12 cellular contexts compared by ENCODE assay signal in the genomic region with DNA sequence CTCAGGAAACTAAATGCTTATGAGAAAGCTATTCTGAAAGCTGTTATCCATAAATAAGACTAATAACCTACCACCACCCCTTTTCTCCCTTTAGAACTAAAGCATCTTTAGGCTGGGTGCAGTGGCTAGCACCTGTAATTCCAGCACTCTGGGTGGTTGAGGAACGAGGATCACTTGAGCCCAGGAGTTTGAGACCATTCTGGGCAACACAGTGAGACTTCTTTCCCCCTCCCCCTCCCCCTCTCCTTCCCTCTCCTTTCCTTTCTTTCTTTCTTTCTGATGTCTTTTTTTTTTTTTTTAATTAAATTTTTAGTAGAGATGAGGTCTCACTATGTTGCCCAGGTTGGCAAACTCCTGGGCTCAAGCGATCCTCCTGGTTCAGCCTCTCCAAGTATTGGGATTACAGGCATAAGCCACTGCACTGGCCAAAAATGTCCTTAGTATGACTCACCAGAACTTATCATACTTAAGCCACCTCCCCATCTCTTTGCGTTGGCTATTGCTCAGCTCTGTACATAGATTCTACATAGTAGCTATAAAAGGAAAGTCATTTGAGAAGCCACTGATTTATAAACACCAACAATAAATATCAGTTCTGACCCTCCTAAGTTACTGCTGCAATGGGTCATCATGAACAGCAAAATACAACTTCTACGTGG. TPM values are rescaled to one million over a fixed set of nuclear protein-coding genes. Genes with fewer than 3 reads are reported as not detected.
DNase-seq lines count a peak whose midpoint lies in the region; ATAC-seq, FAIRE-seq and TF ChIP-seq lines count a peak whose summit lies in the region.
"Had no signal": no experiment of that assay in that cellular context is flagged by ENCODE, and none has a peak within 500 bp of the region (broad histone marks: within the 10 kb centered on the region; RNA-seq: fewer than 3 reads in every experiment).

No MANE protein-coding gene starts in this region.

- TF ChIP-seq POLR2A in breast epithelium (IDR thresholded peaks at IDR 0.05), result no peak

- CTCF ChIA-PET in MCF 10A (lab: Yijun Ruan, JAX), result interaction anchor here (0.6 to 4.5 kb wide), 10 partner anchors 8 to 448 kb away, joined by 3 to 60 read pairs (median 4); no protein-coding TSS in a partner anchor

- no peaks in the 10 kb centered on the region for H3K36me3 ChIP-seq in breast epithelium

- no peak overlapping the region for H3K4me3 ChIP-seq in breast epithelium
- H3K4me3 ChIP-seq in fibroblast of villous mesenchyme (ENCODE audit: low read depth, low read length), result no peak overlapping the region
- H3K4me3 ChIP-seq: BLaER1 had no signal

- no peaks in the 10 kb centered on the region for H3K9me3 Mint-ChIP-seq in MCF 10A (ENCODE audit: unreplicated experiment)
- H3K9me3 Mint-ChIP-seq in endothelial cell (ENCODE audit: unreplicated experiment), result no peaks in the 10 kb centered on the region
- H3K9me3 Mint-ChIP-seq: activated naive CD4-positive, alpha-beta T cell treated with anti-CD3 and anti-CD28 coated beads, Interleukin-2, amount 10 ng/mL, durations not matched to agents 7 days and 5 days had no signal

- DNase-seq in MCF 10A (ENCODE audit: unreplicated experiment) (peak; percentile 78), breast epithelium (ENCODE audit: low spot score in 2 of 2) (no peak), T-helper 17 cell (no peak), fibroblast of villous mesenchyme (ENCODE audit: low read depth) (peak; percentile 86), urothelium cell line (ENCODE audit: low spot score) (peak; percentile 38), endothelial cell (ENCODE audit: low spot score) (no peak), cerebellar cortex (ENCODE audit: low spot score) (no peak)
- DNase-seq: activated naive CD4-positive, alpha-beta T cell treated with anti-CD3 and anti-CD28 coated beads, Interleukin-2, amount 10 ng/mL, durations not matched to agents 7 days and 5 days; posterior cingulate gyrus had no signal

- TF ChIP-seq CTCF in MCF 10A (IDR thresholded peaks at IDR 0.05; ENCODE audit: unreplicated experiment) (no peak), breast epithelium (IDR thresholded peaks at IDR 0.05) (no peak), fibroblast of villous mesenchyme (IDR thresholded peaks at IDR 0.05; ENCODE audit: insufficient read depth, low read depth, low read length) (no peak), endothelial cell (IDR thresholded peaks at IDR 0.05; ENCODE audit: unreplicated experiment) (no peak)

- H3K9me3 ChIP-seq in breast epithelium (no peaks in the 10 kb centered on the region), T-helper 17 cell (ENCODE audit: control insufficient read depth, low read length, poor library complexity, severe bottlenecking) (no peaks in the 10 kb centered on the region)
- H3K9me3 ChIP-seq: BLaER1 had no signal

- H3K4me3 Mint-ChIP-seq in MCF 10A (ENCODE audit: unreplicated experiment) (no peak overlapping the region), T-helper 17 cell (no peak overlapping the region), endothelial cell (ENCODE audit: unreplicated experiment) (no peak overlapping the region)
- H3K4me3 Mint-ChIP-seq: activated naive CD4-positive, alpha-beta T cell treated with anti-CD3 and anti-CD28 coated beads, Interleukin-2, amount 10 ng/mL, durations not matched to agents 7 days and 5 days had no signal

- H3K4me1 ChIP-seq in breast epithelium, result no peaks in the 10 kb centered on the region
- H3K4me1 ChIP-seq: BLaER1 had no signal

- ATAC-seq in T-helper 17 cell (no peak), HG03442 (IDR thresholded peaks at IDR 0.05; ENCODE audit: unreplicated experiment) (no peak)

- no peak for FAIRE-seq in urothelium cell line (lab: Jason Lieb, UNC)

- BruUV-seq in MCF 10A (replicated peaks; lab: Mats Ljungman, UMichigan), result no TSS peak

- peaks cover 33% of the 10 kb centered on the region for H3K36me3 Mint-ChIP-seq in MCF 10A (ENCODE audit: insufficient read depth, unreplicated experiment)
- no peaks in the 10 kb centered on the region for H3K36me3 Mint-ChIP-seq in T-helper 17 cell (ENCODE audit: low read depth)
- no peaks in the 10 kb centered on the region for H3K36me3 Mint-ChIP-seq in endothelial cell (ENCODE audit: low read depth, unreplicated experiment)

- POLR2A ChIA-PET in MCF 10A (lab: Yijun Ruan, JAX), result interaction anchor here (1.0 to 1.7 kb wide), 6 partner anchors 11 to 197 kb away, joined by 3 to 15 read pairs (median 4); a partner anchor contains a TSS

- H3K4me1 Mint-ChIP-seq in MCF 10A (ENCODE audit: insufficient read depth, unreplicated experiment) (peaks cover 7% of the 10 kb centered on the region), T-helper 17 cell (peaks cover 6% of the 10 kb centered on the region), endothelial cell (ENCODE audit: unreplicated experiment) (peaks cover 3% of the 10 kb centered on the region)

- intact Hi-C loops in MCF 10A (cut with micrococcal nuclease), result no loop called here
- intact Hi-C loops in breast epithelium (cut with DNase I; ENCODE audit: low total_unique reads), result no loop called here

- H3K27ac ChIP-seq in breast epithelium, result no peak overlapping the region
- H3K27ac ChIP-seq: BLaER1 had no signal

- no peaks in the 10 kb centered on the region for H3K27me3 Mint-ChIP-seq in MCF 10A (ENCODE audit: insufficient read depth, unreplicated experiment)
- H3K27me3 Mint-ChIP-seq in T-helper 17 cell, result no peaks in the 10 kb centered on the region
- H3K27me3 Mint-ChIP-seq in endothelial cell (ENCODE audit: unreplicated experiment), result no peaks in the 10 kb centered on the region
- H3K27me3 Mint-ChIP-seq: activated naive CD4-positive, alpha-beta T cell treated with anti-CD3 and anti-CD28 coated beads, Interleukin-2, amount 10 ng/mL, durations not matched to agents 7 days and 5 days had no signal

- no peaks in the 10 kb centered on the region for H3K27me3 ChIP-seq in breast epithelium
- H3K27me3 ChIP-seq: BLaER1 had no signal

- peak overlapping the region; percentile 88 for H3K27ac Mint-ChIP-seq in MCF 10A (ENCODE audit: low read depth, unreplicated experiment)
- H3K27ac Mint-ChIP-seq in T-helper 17 cell, result peak overlapping the region; percentile 51
- no peak overlapping the region for H3K27ac Mint-ChIP-seq in endothelial cell (ENCODE audit: unreplicated experiment)
- H3K27ac Mint-ChIP-seq: activated naive CD4-positive, alpha-beta T cell treated with anti-CD3 and anti-CD28 coated beads, Interleukin-2, amount 10 ng/mL, durations not matched to agents 7 days and 5 days had no signal

RNA-seq across cellular contexts. Expression of a gene that starts 54.8 kb away (rescaled TPM):
- total RNA-seq in MCF 10A (2022) (not detected in 2 replicates), breast epithelium (100 to 1,000 TPM in 1 of 3 donors, 10 to 100 TPM in 1, under 1 TPM in 1; 0.48 to 123 (median 89.0) TPM), T-helper 17 cell (under 1 TPM; 0.23 to 0.35 TPM), fibroblast of villous mesenchyme (under 0.01 TPM in 2 replicates), endothelial cell (ENCODE audit: unreplicated experiment) (not detected)
- total RNA-seq: T-helper 1 cell treated with Interleukin-12 subunit alpha and Interleukin-12 subunit beta and Interleukin-4 antibody, amounts not matched to agents 30 ng/mL and 1 ng/mL, for 36 hours had no signal

Comparison
In these comparisons a context has a peak if more than half of its experiments do, and no peak if none do; other contexts are left out.
1. DNase-seq: peak in MCF 10A (single experiment), fibroblast of villous mesenchyme (single experiment) and urothelium cell line (single experiment); none in breast epithelium (0 of 2), T-helper 17 cell (0 of 3), endothelial cell (single experiment) and cerebellar cortex (single experiment).